ENCODE assay signal across 1 cellular context in the genomic region with DNA sequence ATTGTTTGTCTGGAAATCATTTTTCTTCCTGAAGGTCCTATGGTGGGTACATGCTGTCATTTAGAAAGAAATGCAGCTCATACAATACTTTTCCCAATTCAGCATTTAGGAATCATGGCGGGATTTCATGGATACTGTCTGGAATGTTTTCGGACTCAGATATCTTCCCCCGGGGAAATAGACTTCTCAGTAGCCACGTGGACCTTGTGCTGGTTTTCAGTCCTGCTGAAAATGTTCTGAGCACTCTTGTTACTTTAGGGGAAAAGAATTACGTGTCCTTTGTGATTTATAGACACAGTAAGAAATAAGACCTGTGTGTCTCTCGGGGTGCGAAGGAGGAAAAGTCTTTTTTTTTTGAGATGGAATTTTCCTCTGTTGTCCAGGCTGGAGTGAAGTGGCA.
TF ChIP-seq lines count a peak whose summit lies in the region.

No MANE protein-coding gene starts in this region.

TF ChIP-seq in SK-N-SH, 30 proteins besides CTCF, POLR2A, EP300 and RAD21:
- TF ChIP-seq EZH2phosphoT487 (IDR thresholded peaks at IDR 0.05; ENCODE audit: borderline replicate concordance, low read depth): no peak
